ENCODE assay signal across 19 cellular contexts in genomic region chr11:96186806-96187205, GRCh38.
A peak's percentile ranks its signal among the peaks of the same experiment; 100 is the strongest.
DNase-seq lines count a peak whose midpoint lies in the region; ATAC-seq and TF ChIP-seq lines count a peak whose summit lies in the region.
"Had no signal": no experiment of that assay in that cellular context is flagged by ENCODE, and none has a peak within 500 bp of the region (broad histone marks: within the 10 kb centered on the region; RNA-seq: fewer than 3 reads in every experiment).

No MANE protein-coding gene starts in this region.

- no peaks in the 10 kb centered on the region for H3K9me3 ChIP-seq in RWPE2 (ENCODE audit: severe bottlenecking)
- H3K9me3 ChIP-seq in thoracic aorta: no peaks in the 10 kb centered on the region
- H3K9me3 ChIP-seq: thyroid gland had no signal

- peak overlapping the region; percentile 81 for H3K27ac ChIP-seq in RWPE2 (ENCODE audit: poor library complexity, severe bottlenecking)
- H3K27ac ChIP-seq in thoracic aorta: peak overlapping the region; percentile 39 to 68
- H3K27ac ChIP-seq: thyroid gland had no signal

- no peak for DNase-seq in activated T-cell treated with anti-CD3 and anti-CD28 coated beads, Interleukin-2, amount 50 U/mL, for 72 hours
- DNase-seq in activated T-cell treated with anti-CD3 and anti-CD28 coated beads, Interleukin-2, amount 50 U/mL, for 1 hour: no peak
- DNase-seq in RWPE2 (ENCODE audit: low spot score): no peak
- DNase-seq in chondrocyte (ENCODE audit: low spot score): no peak
- DNase-seq in thoracic aorta (ENCODE audit: low spot score): no peak
- no peak for DNase-seq in activated CD4-positive, CD25-positive, alpha-beta regulatory T cell (lab: John Stamatoyannopoulos, UW)
- no peak for DNase-seq in foreskin melanocyte
- DNase-seq: ACHN; activated CD4-positive, alpha-beta T cell treated with anti-CD3 and anti-CD28 coated beads, Interleukin-2, amount 10 ng/mL, durations not matched to agents 24 days and 14 days; CD8-positive, alpha-beta T cell; DMS79; hippocampal formation; kidney; MM.1S; naive thymus-derived CD8-positive, alpha-beta T cell; NCI-H2227 treated with DMSO at 0.1 percent for 48 hours; posterior cingulate gyrus; thyroid gland had no signal

- H3K4me1 Mint-ChIP-seq in activated T-cell treated with anti-CD3 and anti-CD28 coated beads, Interleukin-2, amount 50 U/mL, for 72 hours (ENCODE audit: low read depth): peaks cover 89% of the 10 kb centered on the region
- H3K4me1 Mint-ChIP-seq in chondrocyte (ENCODE audit: low read depth): peaks cover 48% of the 10 kb centered on the region

- ATAC-seq in activated T-cell treated with anti-CD3 and anti-CD28 coated beads, Interleukin-2, amount 50 U/mL, for 72 hours (replicated peaks in 1 of 2): peak; percentile 11 to 33
- 0 out of 3 replicates have a peak, but pooled peaks have one; percentile 6 for ATAC-seq in RWPE2 (ENCODE audit: low read depth)
- ATAC-seq in thoracic aorta (ENCODE audit: insufficient number of reproducible peaks, low FRiP score, low read depth): no peak
- ATAC-seq in HG02884 (IDR thresholded peaks at IDR 0.05; ENCODE audit: unreplicated experiment): no peak
- ATAC-seq: CD8-positive, alpha-beta T cell; naive thymus-derived CD8-positive, alpha-beta T cell had no signal

- H3K4me1 ChIP-seq in RWPE2 (ENCODE audit: insufficient read depth, poor library complexity, severe bottlenecking) (peaks cover 28% of the 10 kb centered on the region), thoracic aorta (ENCODE audit: control insufficient read depth in 1 of 2, low read depth in 2 of 2) (peaks cover 11 to 34% of the 10 kb centered on the region in 2 donors)

- H3K27me3 ChIP-seq in RWPE2 (ENCODE audit: insufficient read depth, poor library complexity, severe bottlenecking) (no peaks in the 10 kb centered on the region), thoracic aorta (replicated peaks; ENCODE audit: insufficient read depth) (no peaks in the 10 kb centered on the region)
- H3K27me3 ChIP-seq: thyroid gland had no signal

- H3K4me3 Mint-ChIP-seq in activated T-cell treated with anti-CD3 and anti-CD28 coated beads, Interleukin-2, amount 50 U/mL, for 72 hours: peak overlapping the region; percentile 10 to 70
- H3K4me3 Mint-ChIP-seq in chondrocyte (ENCODE audit: unreplicated experiment): no peak overlapping the region
- H3K4me3 Mint-ChIP-seq: CD8-positive, alpha-beta T cell had no signal

- peaks cover 0 to 3% of the 10 kb centered on the region in 2 donors for H3K9me3 Mint-ChIP-seq in activated T-cell treated with anti-CD3 and anti-CD28 coated beads, Interleukin-2, amount 50 U/mL, for 72 hours
- H3K9me3 Mint-ChIP-seq in chondrocyte (ENCODE audit: low read depth): no peaks in the 10 kb centered on the region
- H3K9me3 Mint-ChIP-seq: activated CD4-positive, alpha-beta T cell treated with anti-CD3 and anti-CD28 coated beads, Interleukin-2, amount 10 ng/mL, durations not matched to agents 24 days and 14 days; CD8-positive, alpha-beta T cell; naive thymus-derived CD8-positive, alpha-beta T cell had no signal

- peaks cover 6 to 8% of the 10 kb centered on the region in 2 donors for H3K36me3 Mint-ChIP-seq in activated T-cell treated with anti-CD3 and anti-CD28 coated beads, Interleukin-2, amount 50 U/mL, for 72 hours (ENCODE audit: insufficient read depth in 2 of 2)
- peaks cover 2% of the 10 kb centered on the region for H3K36me3 Mint-ChIP-seq in chondrocyte (ENCODE audit: low read depth)

- peak overlapping the region; percentile 89 for H3K27ac Mint-ChIP-seq in activated T-cell treated with anti-CD3 and anti-CD28 coated beads, Interleukin-2, amount 50 U/mL, for 72 hours
- peak overlapping the region; percentile 88 for H3K27ac Mint-ChIP-seq in chondrocyte (ENCODE audit: unreplicated experiment)

- H3K4me3 ChIP-seq in RWPE2 (ENCODE audit: severe bottlenecking): no peak overlapping the region
- H3K4me3 ChIP-seq in thoracic aorta: no peak overlapping the region
- H3K4me3 ChIP-seq: thyroid gland had no signal

- no peaks in the 10 kb centered on the region for H3K27me3 Mint-ChIP-seq in activated T-cell treated with anti-CD3 and anti-CD28 coated beads, Interleukin-2, amount 50 U/mL, for 72 hours (ENCODE audit: low read depth)
- no peaks in the 10 kb centered on the region for H3K27me3 Mint-ChIP-seq in chondrocyte (ENCODE audit: low read depth)
- H3K27me3 Mint-ChIP-seq: activated CD4-positive, alpha-beta T cell treated with anti-CD3 and anti-CD28 coated beads, Interleukin-2, amount 10 ng/mL, durations not matched to agents 24 days and 14 days; naive thymus-derived CD8-positive, alpha-beta T cell had no signal

- H3K36me3 ChIP-seq in RWPE2 (ENCODE audit: low read depth) (no peaks in the 10 kb centered on the region), thoracic aorta (no peaks in the 10 kb centered on the region)
- H3K36me3 ChIP-seq: thyroid gland had no signal

- TF ChIP-seq CTCF in RWPE2 (IDR thresholded peaks at IDR 0.05; ENCODE audit: poor library complexity, severe bottlenecking) (no peak), chondrocyte (IDR thresholded peaks at IDR 0.05) (no peak), thoracic aorta (IDR thresholded peaks at IDR 0.05) (no peak)

Comparison
In these comparisons a context has a peak if more than half of its experiments do, and no peak if none do; other contexts are left out.
1. ATAC-seq: peak in activated T-cell treated with anti-CD3 and anti-CD28 coated beads, Interleukin-2, amount 50 U/mL, for 72 hours (2 of 2) and RWPE2 (single experiment); none in thoracic aorta (single experiment) and HG02884 (single experiment).